Comparison of ENCODE assay signal across 10 cellular contexts in genomic region chr2:54602736-54603322, GRCh38.
DNase-seq lines count a peak whose midpoint lies in the region; ATAC-seq and TF ChIP-seq lines count a peak whose summit lies in the region.
"Had no signal": no experiment of that assay in that cellular context is flagged by ENCODE, and none has a peak within 500 bp of the region (broad histone marks: within the 10 kb centered on the region; RNA-seq: fewer than 3 reads in every experiment).

No MANE protein-coding gene starts in this region.

- ATAC-seq in left lobe of liver (peak; percentile 15), GM21381 (IDR thresholded peaks at IDR 0.05; ENCODE audit: unreplicated experiment) (no peak)
- no peak for ATAC-seq in stimulated activated memory B cell treated with anti-CD40 and anti-IgM and Interleukin-4, amounts not matched to agents 10 μg/mL and 1 μg/mL and 100 μg/mL, for 72 hours

- no peaks in the 10 kb centered on the region for H3K27me3 Mint-ChIP-seq in activated naive CD8-positive, alpha-beta T cell
- no peaks in the 10 kb centered on the region for H3K27me3 Mint-ChIP-seq in stimulated activated memory B cell treated with anti-CD40 and anti-IgM and Interleukin-4, amounts not matched to agents 10 μg/mL and 1 μg/mL and 100 μg/mL, for 72 hours
- peaks cover 0 to 2% (median 0%) of the 10 kb centered on the region in 3 donors for H3K27me3 Mint-ChIP-seq in CD14-positive monocyte (ENCODE audit: low read depth in 3 of 3)
- H3K27me3 Mint-ChIP-seq: dendritic cell treated with granulocyte-macrophage colony-stimulating factor and Interleukin-4, amounts not matched to agents 40 ng/mL and 50 ng/mL, for 4 days had no signal

- H3K9me3 Mint-ChIP-seq in activated naive CD8-positive, alpha-beta T cell (ENCODE audit: low read depth): no peaks in the 10 kb centered on the region
- no peaks in the 10 kb centered on the region for H3K9me3 Mint-ChIP-seq in stimulated activated memory B cell treated with anti-CD40 and anti-IgM and Interleukin-4, amounts not matched to agents 10 μg/mL and 1 μg/mL and 100 μg/mL, for 72 hours
- no peaks in the 10 kb centered on the region for H3K9me3 Mint-ChIP-seq in CD14-positive monocyte
- H3K9me3 Mint-ChIP-seq: dendritic cell treated with granulocyte-macrophage colony-stimulating factor and Interleukin-4, amounts not matched to agents 40 ng/mL and 50 ng/mL, for 4 days had no signal

- H3K36me3 Mint-ChIP-seq in activated naive CD8-positive, alpha-beta T cell: peaks cover 12% of the 10 kb centered on the region
- H3K36me3 Mint-ChIP-seq in stimulated activated memory B cell treated with anti-CD40 and anti-IgM and Interleukin-4, amounts not matched to agents 10 μg/mL and 1 μg/mL and 100 μg/mL, for 72 hours: peaks cover 31% of the 10 kb centered on the region
- H3K36me3 Mint-ChIP-seq in CD14-positive monocyte: peaks cover 24 to 31% of the 10 kb centered on the region in 2 donors

- H3K27ac Mint-ChIP-seq in activated naive CD8-positive, alpha-beta T cell: peak overlapping the region; percentile 96
- H3K27ac Mint-ChIP-seq in stimulated activated memory B cell treated with anti-CD40 and anti-IgM and Interleukin-4, amounts not matched to agents 10 μg/mL and 1 μg/mL and 100 μg/mL, for 72 hours: peak overlapping the region; percentile 56
- peak overlapping the region in 1 of 7 donors; percentile 36 for H3K27ac Mint-ChIP-seq in CD14-positive monocyte
- H3K27ac Mint-ChIP-seq: dendritic cell treated with granulocyte-macrophage colony-stimulating factor and Interleukin-4, amounts not matched to agents 40 ng/mL and 50 ng/mL, for 4 days had no signal

- peaks cover 94% of the 10 kb centered on the region for H3K4me1 Mint-ChIP-seq in activated naive CD8-positive, alpha-beta T cell (ENCODE audit: low read depth)
- peaks cover 79% of the 10 kb centered on the region for H3K4me1 Mint-ChIP-seq in stimulated activated memory B cell treated with anti-CD40 and anti-IgM and Interleukin-4, amounts not matched to agents 10 μg/mL and 1 μg/mL and 100 μg/mL, for 72 hours
- H3K4me1 Mint-ChIP-seq in CD14-positive monocyte: peaks cover 40% of the 10 kb centered on the region

- TF ChIP-seq CTCF in CD14-positive monocyte (IDR thresholded peaks at IDR 0.05): no peak

- intact Hi-C loops in CD14-positive monocyte (cut with micrococcal nuclease): no loop called here

- H3K4me3 Mint-ChIP-seq in activated naive CD8-positive, alpha-beta T cell: peak overlapping the region; percentile 57
- no peak overlapping the region for H3K4me3 Mint-ChIP-seq in stimulated activated memory B cell treated with anti-CD40 and anti-IgM and Interleukin-4, amounts not matched to agents 10 μg/mL and 1 μg/mL and 100 μg/mL, for 72 hours
- H3K4me3 Mint-ChIP-seq in CD14-positive monocyte: no peak overlapping the region
- H3K4me3 Mint-ChIP-seq: dendritic cell treated with granulocyte-macrophage colony-stimulating factor and Interleukin-4, amounts not matched to agents 40 ng/mL and 50 ng/mL, for 4 days had no signal

- DNase-seq in H4 (ENCODE audit: low spot score) (peak; percentile 44), left lobe of liver (ENCODE audit: low spot score) (no peak), NCI-H1417 treated with DMSO at 0.1 percent for 48 hours (lab: John Stamatoyannopoulos, UW) (no peak), CD14-positive monocyte (ENCODE audit: low spot score) (no peak)
- DNase-seq in activated CD4-positive, alpha-beta T cell treated with anti-CD3 and anti-CD28 coated beads for 4 hours: no peak
- DNase-seq: NCI-H2081 treated with DMSO at 0.1 percent for 48 hours had no signal
